8 cellular contexts compared by ENCODE assay signal in the genomic region with DNA sequence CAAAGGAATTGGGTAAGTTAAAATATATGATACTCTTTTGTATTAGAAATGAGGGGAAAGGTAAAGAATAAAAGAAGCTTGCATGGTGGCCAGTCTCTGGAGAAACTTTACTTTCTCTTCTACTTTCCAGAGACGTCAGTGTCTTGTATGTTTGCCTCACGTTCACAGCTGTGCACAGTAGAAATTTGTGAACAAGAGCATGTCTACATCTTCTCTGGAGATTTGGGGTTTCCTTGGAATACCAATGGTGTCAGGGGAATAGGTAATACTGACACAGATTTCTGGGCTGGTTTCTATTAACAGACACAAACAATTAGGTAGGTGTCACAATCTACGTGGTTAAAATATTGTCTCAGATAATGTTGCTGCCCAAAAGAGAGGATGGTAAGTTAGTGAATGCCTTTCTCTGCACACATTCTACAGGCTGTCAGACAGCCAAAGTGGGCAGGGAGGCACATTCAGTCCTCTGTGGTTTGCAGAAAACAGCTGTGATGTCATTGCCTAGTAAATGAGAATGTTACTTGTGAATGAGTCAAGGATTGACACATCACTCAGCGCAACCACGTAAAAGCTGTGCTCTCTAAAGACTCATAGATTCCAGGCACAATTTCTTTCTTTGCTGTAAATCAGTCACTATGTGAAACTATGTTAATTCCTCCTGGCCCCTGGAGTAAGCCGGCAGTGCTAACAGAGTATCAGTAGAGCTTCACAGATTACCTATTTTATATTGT.
DNase-seq lines count a peak whose midpoint lies in the region; ATAC-seq and TF ChIP-seq lines count a peak whose summit lies in the region.

No MANE protein-coding gene starts in this region.

- peak overlapping the region in 2 of 4 donors; percentile 69 to 80 for H3K27ac ChIP-seq in tibial nerve

- no peaks in the 10 kb centered on the region for H3K9me3 ChIP-seq in tibial nerve

- WGBS in tibial nerve, 2 donors: 41 to 46% methylated on average over 6 of the region's 6 CpGs

- peaks cover 0 to 15% (median 7%) of the 10 kb centered on the region in 4 donors for H3K4me1 ChIP-seq in tibial nerve

- peak; percentile 33 for DNase-seq in activated naive CD4-positive, alpha-beta T cell treated with Interleukin-2 at 50 U/mL for 16 hours
- DNase-seq in activated naive CD4-positive, alpha-beta T cell (lab: John Stamatoyannopoulos, UW): no peak
- peak; percentile 16 for DNase-seq in activated naive CD8-positive, alpha-beta T cell treated with anti-CD3 and anti-CD28 coated beads, Interleukin-2, amount 50 U/mL, for 16 hours (ENCODE audit: low read depth, low spot score)
- DNase-seq in myocyte (ENCODE audit: low read depth) (peak; percentile 95), tibial nerve (ENCODE audit: low spot score in 2 of 2) (peak; percentile 60 to 73), GM10266 (ENCODE audit: extremely low spot score) (no peak), NCI-H2081 (lab: John Stamatoyannopoulos, UW) (no peak)

- TF ChIP-seq CTCF in tibial nerve (IDR thresholded peaks at IDR 0.05): no peak
- TF ChIP-seq CTCF in GM10266 (IDR thresholded peaks at IDR 0.05; ENCODE audit: control insufficient read depth, insufficient read depth, low read depth, missing control alignments): no peak

- no peak for ATAC-seq in GM21526 (IDR thresholded peaks at IDR 0.05; ENCODE audit: low FRiP score, unreplicated experiment)

- TF ChIP-seq POLR2A in tibial nerve (IDR thresholded peaks at IDR 0.05): no peak

- no peaks in the 10 kb centered on the region for H3K36me3 ChIP-seq in tibial nerve

- TF ChIP-seq EP300 in tibial nerve (IDR thresholded peaks at IDR 0.05): peak; percentile 57 to 90

- H3K27me3 ChIP-seq in tibial nerve: no peaks in the 10 kb centered on the region

- no peak overlapping the region for H3K4me3 ChIP-seq in tibial nerve

Comparison
In these comparisons a context has a peak if more than half of its experiments do, and no peak if none do; other contexts are left out.
1. DNase-seq: peak in activated naive CD4-positive, alpha-beta T cell treated with Interleukin-2 at 50 U/mL for 16 hours (single experiment), activated naive CD8-positive, alpha-beta T cell treated with anti-CD3 and anti-CD28 coated beads, Interleukin-2, amount 50 U/mL, for 16 hours (single experiment), myocyte (single experiment) and tibial nerve (2 of 2); none in activated naive CD4-positive, alpha-beta T cell (0 of 4), GM10266 (single experiment) and NCI-H2081 (0 of 2).